Comparison of ENCODE assay signal across 8 cellular contexts in the genomic region with DNA sequence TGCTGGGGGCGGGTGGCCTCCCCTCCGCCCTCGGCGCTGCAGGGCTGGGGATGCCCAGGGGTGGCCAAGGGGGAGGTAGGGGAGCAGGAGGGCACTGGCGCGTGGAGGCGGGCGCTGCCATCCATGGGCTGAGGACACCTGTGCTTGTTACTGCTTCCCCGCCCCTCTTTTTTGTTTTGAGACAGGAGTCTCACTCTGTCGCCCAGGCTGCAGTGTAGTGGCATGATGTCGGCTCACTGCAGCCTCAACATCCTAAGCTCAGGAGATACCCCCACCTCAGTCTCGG. TPM values are rescaled to one million over a fixed set of nuclear protein-coding genes. Genes with fewer than 3 reads are reported as not detected.
DNase-seq lines count a peak whose midpoint lies in the region; ATAC-seq and TF ChIP-seq lines count a peak whose summit lies in the region.

No MANE protein-coding gene starts in this region.

- H3K36me3 ChIP-seq in KMS-11 (ENCODE audit: insufficient read depth) = no peaks in the 10 kb centered on the region

- CTCF ChIA-PET in activated CD8-positive, alpha-beta memory T cell treated with anti-CD3 and anti-CD28 coated beads, Interleukin-2, amount 10 ng/mL, durations not matched to agents 7 days and 5 days (lab: Charles Lee) = interaction anchor here (0.6 to 6.0 kb wide), 8 partner anchors 9 to 216 kb away, joined by 3 to 40 read pairs (median 12); a partner anchor contains a TSS

- H3K27me3 ChIP-seq in KMS-11 (ENCODE audit: insufficient read depth, low read depth) = no peaks in the 10 kb centered on the region

- no peaks in the 10 kb centered on the region for H3K36me3 Mint-ChIP-seq in activated CD8-positive, alpha-beta memory T cell treated with anti-CD3 and anti-CD28 coated beads, Interleukin-2, amount 10 ng/mL, durations not matched to agents 7 days and 5 days
- H3K36me3 Mint-ChIP-seq in chondrocyte (ENCODE audit: low read depth) = peaks cover 5% of the 10 kb centered on the region
- H3K36me3 Mint-ChIP-seq in natural killer cell = no peaks in the 10 kb centered on the region

- TF ChIP-seq CTCF in KMS-11 (conservative IDR thresholded peaks at IDR 0.05; ENCODE audit: low read depth, low read length) (no peak), chondrocyte (IDR thresholded peaks at IDR 0.05) (peak; percentile 5), natural killer cell (IDR thresholded peaks at IDR 0.05) (no peak)

- H3K4me3 ChIP-seq in KMS-11 (IDR thresholded peaks at IDR 0.05; ENCODE audit: insufficient read depth, low read depth, low read length) = no peak overlapping the region

- H3K27ac Mint-ChIP-seq in activated CD8-positive, alpha-beta memory T cell treated with anti-CD3 and anti-CD28 coated beads, Interleukin-2, amount 10 ng/mL, durations not matched to agents 7 days and 5 days = no peak overlapping the region
- H3K27ac Mint-ChIP-seq in chondrocyte (ENCODE audit: unreplicated experiment) (peak overlapping the region; percentile 68), natural killer cell (peak overlapping the region; percentile 59 to 64)

- peaks cover 27% of the 10 kb centered on the region for H3K4me1 ChIP-seq in KMS-11 (ENCODE audit: low read depth, poor library complexity, severe bottlenecking)

- peaks cover 9% of the 10 kb centered on the region for H3K27me3 Mint-ChIP-seq in activated CD8-positive, alpha-beta memory T cell treated with anti-CD3 and anti-CD28 coated beads, Interleukin-2, amount 10 ng/mL, durations not matched to agents 7 days and 5 days
- H3K27me3 Mint-ChIP-seq in chondrocyte (ENCODE audit: low read depth) (no peaks in the 10 kb centered on the region), natural killer cell (ENCODE audit: low read depth in 2 of 2) (no peaks in the 10 kb centered on the region)

- H3K27ac ChIP-seq in KMS-11 = no peak overlapping the region

- no peaks in the 10 kb centered on the region for H4K20me1 ChIP-seq in KMS-11 (ENCODE audit: insufficient read depth)

- H3K9me3 Mint-ChIP-seq in activated CD8-positive, alpha-beta memory T cell treated with anti-CD3 and anti-CD28 coated beads, Interleukin-2, amount 10 ng/mL, durations not matched to agents 7 days and 5 days (ENCODE audit: low read depth) = no peaks in the 10 kb centered on the region
- no peaks in the 10 kb centered on the region for H3K9me3 Mint-ChIP-seq in chondrocyte (ENCODE audit: low read depth)
- H3K9me3 Mint-ChIP-seq in natural killer cell = no peaks in the 10 kb centered on the region

- no peak for DNase-seq in activated CD8-positive, alpha-beta memory T cell treated with anti-CD3 and anti-CD28 coated beads, Interleukin-2, amount 10 ng/mL, durations not matched to agents 7 days and 5 days
- no peak for DNase-seq in activated CD8-positive, alpha-beta memory T cell treated with anti-CD3 and anti-CD28 coated beads, Interleukin-2, amount 50 U/mL, for 48 hours
- DNase-seq in chondrocyte (ENCODE audit: low spot score) (no peak), natural killer cell (no peak), CD1c-positive myeloid dendritic cell (ENCODE audit: extremely low spot score) (no peak), nucleus accumbens (lab: John Stamatoyannopoulos, UW) (no peak)

- H3K79me2 ChIP-seq in KMS-11 (ENCODE audit: insufficient read depth, low read depth) = no peaks in the 10 kb centered on the region

- H3K4me1 Mint-ChIP-seq in activated CD8-positive, alpha-beta memory T cell treated with anti-CD3 and anti-CD28 coated beads, Interleukin-2, amount 10 ng/mL, durations not matched to agents 7 days and 5 days = peaks cover 3% of the 10 kb centered on the region
- H3K4me1 Mint-ChIP-seq in chondrocyte (ENCODE audit: low read depth) (peaks cover 47% of the 10 kb centered on the region), natural killer cell (peaks cover 0 to 4% of the 10 kb centered on the region in 2 donors)

- peak overlapping the region; percentile 71; the same call in 1 of the 2 replicates for H2AFZ ChIP-seq in KMS-11 (ENCODE audit: low read depth)

- peak; percentile 37 for ATAC-seq in activated CD8-positive, alpha-beta memory T cell treated with anti-CD3 and anti-CD28 coated beads, Interleukin-2, amount 10 ng/mL, durations not matched to agents 7 days and 5 days
- peak in 1 of 3 donors; percentile 72 for ATAC-seq in natural killer cell
- no peak for ATAC-seq in GM18519 (IDR thresholded peaks at IDR 0.05; ENCODE audit: low FRiP score, unreplicated experiment)

- H3K4me2 ChIP-seq in KMS-11 = peak overlapping the region; percentile 25; the same call in 1 of the 2 replicates

- intact Hi-C loops in natural killer cell (cut with micrococcal nuclease) = no loop called here

- H3K9ac ChIP-seq in KMS-11 = no peak overlapping the region

- H3K4me3 Mint-ChIP-seq in activated CD8-positive, alpha-beta memory T cell treated with anti-CD3 and anti-CD28 coated beads, Interleukin-2, amount 10 ng/mL, durations not matched to agents 7 days and 5 days = peak overlapping the region; percentile 50
- no peak overlapping the region for H3K4me3 Mint-ChIP-seq in chondrocyte (ENCODE audit: unreplicated experiment)
- peak overlapping the region; percentile 79 for H3K4me3 Mint-ChIP-seq in natural killer cell

RNA-seq across cellular contexts. Expression of a gene that starts 0.7 kb away (rescaled TPM):
- 1 to 10 TPM; 2.6 to 7.7 TPM for total RNA-seq in activated CD8-positive, alpha-beta memory T cell treated with anti-CD3 and anti-CD28 coated beads, Interleukin-2, amount 10 ng/mL, durations not matched to agents 7 days and 5 days
- total RNA-seq in chondrocyte (206 to 263 TPM (median 255 TPM) in 3 replicates), natural killer cell (10 to 100 TPM; 10.8 to 17.8 (median 11.5) TPM)

RNA-seq across cellular contexts. Expression of a gene that starts 25.3 kb away (rescaled TPM):
- total RNA-seq in activated CD8-positive, alpha-beta memory T cell treated with anti-CD3 and anti-CD28 coated beads, Interleukin-2, amount 10 ng/mL, durations not matched to agents 7 days and 5 days = not detected
- total RNA-seq in chondrocyte (9.7 to 24.7 TPM (median 24.1 TPM) in 3 replicates), natural killer cell (not detected)

RNA-seq across cellular contexts. Expression of a gene that starts 58.1 kb away (rescaled TPM):
- not detected for total RNA-seq in activated CD8-positive, alpha-beta memory T cell treated with anti-CD3 and anti-CD28 coated beads, Interleukin-2, amount 10 ng/mL, durations not matched to agents 7 days and 5 days
- total RNA-seq in chondrocyte = 1.3 to 4.5 TPM (median 2.8 TPM) in 3 replicates
- total RNA-seq in natural killer cell = 1 to 10 TPM in 2 of 3 donors, under 1 TPM in 1; 0.32 to 2.0 (median 1.4) TPM

Comparison
In these comparisons a context has a peak if more than half of its experiments do, and no peak if none do; other contexts are left out.
1. RNA of a gene that starts 0.7 kb away (total RNA-seq): 206 to 263 TPM in chondrocyte; 10.8 to 17.8 TPM in natural killer cell and 2.6 to 7.7 TPM in activated CD8-positive, alpha-beta memory T cell treated with anti-CD3 and anti-CD28 coated beads, Interleukin-2, amount 10 ng/mL, durations not matched to agents 7 days and 5 days; every median in the first group is over 10 times any median in the second.
2. RNA of a gene that starts 25.3 kb away (total RNA-seq): 9.7 to 24.7 TPM in chondrocyte; not detected in activated CD8-positive, alpha-beta memory T cell treated with anti-CD3 and anti-CD28 coated beads, Interleukin-2, amount 10 ng/mL, durations not matched to agents 7 days and 5 days and not detected in natural killer cell; every median in the first group is over 10 times any median in the second.